8 cellular contexts compared by ENCODE assay signal in the genomic region with DNA sequence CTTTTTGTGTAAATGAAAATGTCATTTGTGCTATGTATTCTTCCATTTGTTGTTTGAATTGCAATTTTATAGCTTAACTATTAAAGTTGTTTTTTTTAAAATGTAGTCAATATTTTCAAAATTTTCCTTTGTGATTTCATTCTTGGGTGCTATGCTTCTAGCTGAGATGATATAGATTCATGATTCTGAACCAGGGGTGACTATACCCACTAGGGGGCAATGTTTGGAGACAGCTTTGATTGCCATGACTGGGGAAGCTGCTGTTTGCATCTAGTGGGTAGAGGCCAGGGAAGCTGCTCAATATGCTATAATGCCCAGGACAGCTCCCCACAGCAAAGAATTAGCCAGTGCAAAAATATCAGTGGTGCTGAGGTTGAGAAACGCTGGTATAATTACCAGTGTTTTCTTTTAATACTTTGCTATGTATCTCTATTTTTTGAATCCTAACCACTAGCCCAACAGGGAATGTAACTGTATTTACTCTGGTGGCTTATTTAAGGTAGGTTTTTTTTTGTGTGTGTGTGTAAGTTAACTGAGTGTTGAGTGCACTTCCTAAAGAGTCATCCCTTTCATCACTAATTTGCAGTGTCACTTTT.
DNase-seq lines count a peak whose midpoint lies in the region; ATAC-seq, FAIRE-seq and TF ChIP-seq lines count a peak whose summit lies in the region.

No MANE protein-coding gene starts in this region.

- no peaks in the 10 kb centered on the region for H4K20me1 ChIP-seq in osteoblast (ENCODE audit: insufficient read depth, low read length)

- H3K9me3 ChIP-seq in osteoblast (ENCODE audit: low read depth, low read length), result no peaks in the 10 kb centered on the region

- no peak overlapping the region for H3K27ac ChIP-seq in osteoblast (ENCODE audit: low read depth, low read length)

- H3K27me3 ChIP-seq in osteoblast (ENCODE audit: insufficient read depth, low read length), result no peaks in the 10 kb centered on the region

- H3K4me3 ChIP-seq in osteoblast (ENCODE audit: insufficient read depth, low read length), result no peak overlapping the region

- no peaks in the 10 kb centered on the region for H3K36me3 ChIP-seq in osteoblast (ENCODE audit: insufficient read depth, low read length)

- H2AFZ ChIP-seq in osteoblast (ENCODE audit: low read length), result no peak overlapping the region

- peak; percentile 72 for TF ChIP-seq CTCF in GM12873 (IDR thresholded peaks at IDR 0.05; ENCODE audit: insufficient read depth, low read depth, low read length, missing control alignments)
- TF ChIP-seq CTCF in osteoblast (IDR thresholded peaks at IDR 0.05; ENCODE audit: extremely low read depth, low read depth, low read length), result peak; percentile 86

- FAIRE-seq in A204.1 (lab: Jason Lieb, UNC), result peak; percentile 78

- DNase-seq in NCI-H1694 treated with DMSO at 0.1 percent for 48 hours (lab: John Stamatoyannopoulos, UW) (peak; percentile 58), SW480 (ENCODE audit: low spot score) (peak; percentile 43), fibroblast of gingiva (ENCODE audit: low read depth) (peak; percentile 57), osteoblast (ENCODE audit: insufficient read length, low spot score, missing footprints) (peak; percentile 76), DMS79 treated with DMSO at 0.1 percent for 48 hours (lab: John Stamatoyannopoulos, UW) (no peak)

- no peak overlapping the region for H3K4me2 ChIP-seq in osteoblast (ENCODE audit: insufficient read depth, low read length)

- peak; percentile 80 for ATAC-seq in HG02870 (IDR thresholded peaks at IDR 0.05; ENCODE audit: unreplicated experiment)

- H3K4me1 ChIP-seq in osteoblast (ENCODE audit: insufficient read depth, low read length), result no peaks in the 10 kb centered on the region

- H3K79me2 ChIP-seq in osteoblast (ENCODE audit: insufficient read depth, low read length), result no peaks in the 10 kb centered on the region
